Comparison of ENCODE assay signal across 27 cellular contexts in the genomic region with DNA sequence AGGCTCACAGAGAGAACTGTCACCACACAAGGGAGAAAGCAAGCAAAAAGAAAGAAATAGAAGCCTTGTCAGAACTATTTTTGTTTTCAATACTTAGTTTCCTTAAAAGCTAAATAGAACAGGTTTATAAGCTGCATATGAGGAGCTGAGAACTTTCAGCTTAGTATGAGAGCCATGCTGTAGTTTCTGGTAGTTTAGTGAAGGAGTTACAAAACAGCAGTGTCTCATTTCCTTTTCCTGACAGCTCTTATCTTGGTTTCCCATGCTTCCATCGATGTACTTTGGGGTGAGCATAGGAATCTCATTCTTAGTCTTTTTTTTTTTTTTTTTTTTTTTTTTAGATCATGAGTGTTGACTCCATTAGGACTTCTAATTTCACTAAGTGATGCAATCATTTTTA. TPM values are rescaled to one million over a fixed set of nuclear protein-coding genes. Genes with fewer than 3 reads are reported as not detected.
DNase-seq lines count a peak whose midpoint lies in the region; TF ChIP-seq lines count a peak whose summit lies in the region.
"Had no signal": no experiment of that assay in that cellular context is flagged by ENCODE, and none has a peak within 500 bp of the region (broad histone marks: within the 10 kb centered on the region; RNA-seq: fewer than 3 reads in every experiment).

No MANE protein-coding gene starts in this region.

- 0 out of 2 replicates have a peak, but pooled peaks cover 7% of the 10 kb centered on the region for H3K27me3 ChIP-seq in PC-9 (ENCODE audit: insufficient read depth, low read depth)
- H3K27me3 ChIP-seq: BLaER1 treated with 17β-estradiol and CSF1 and Interleukin-3, amounts not matched to agents 10 nM and 100 nM had no signal

- no peaks in the 10 kb centered on the region for H3K9me3 ChIP-seq in PC-9 (ENCODE audit: insufficient read depth, low read depth)
- H3K9me3 ChIP-seq: A549; BLaER1 treated with 17β-estradiol and CSF1 and Interleukin-3, amounts not matched to agents 10 nM and 100 nM; Caco-2; HAP-1; SK-N-SH had no signal

- no peaks in the 10 kb centered on the region for H3K4me1 ChIP-seq in PC-9 (replicated peaks; ENCODE audit: insufficient read depth)
- H3K4me1 ChIP-seq: A549; BLaER1 treated with 17β-estradiol and CSF1 and Interleukin-3, amounts not matched to agents 10 nM and 100 nM; Caco-2; HAP-1 had no signal

- H3K27ac ChIP-seq in PC-9: no peak overlapping the region
- H3K27ac ChIP-seq: A549; BLaER1 treated with 17β-estradiol and CSF1 and Interleukin-3, amounts not matched to agents 10 nM and 100 nM had no signal

- no TSS peak for BruUV-seq in PC-9 (replicated peaks; lab: Mats Ljungman, UMichigan)

- intact Hi-C loops in PC-9 (cut with micrococcal nuclease; ENCODE audit: unreplicated experiment): no loop called here
- intact Hi-C loops in head of caudate nucleus (cut with DNase I): no loop called here

- H2AFZ ChIP-seq in PC-9: no peak overlapping the region

- CTCF ChIA-PET in PC-9 (lab: Charles Lee): no interaction called here

- H3K79me2 ChIP-seq in PC-9 (ENCODE audit: low read depth): no peaks in the 10 kb centered on the region

- DNase-seq in Kasumi-1 (lab: John Stamatoyannopoulos, UW) (peak; percentile 18 to 19), choroid plexus epithelial cell (ENCODE audit: low read depth) (peak; percentile 33), fibroblast of villous mesenchyme (ENCODE audit: low read depth) (peak; percentile 52), pulmonary artery endothelial cell (ENCODE audit: low read depth, low spot score) (peak; percentile 29), PC-9 (no peak), head of caudate nucleus (no peak)
- no peak for DNase-seq in activated CD4-positive, alpha-beta T cell treated with anti-CD3 and anti-CD28 coated beads, Interleukin-2, amount 50 U/mL, for 4 hours
- DNase-seq: AML-193; Caco-2; CD4-positive, alpha-beta memory T cell; DMS79; EL; GDM1; GOT3; HFFc6; Karpas-422; MV-4-11; NCI-H1105; NCI-H1436 treated with DMSO at 0.1 percent for 48 hours; NCI-H187 treated with DMSO at 0.1 percent for 48 hours; NCI-H2171 treated with DMSO at 0.1 percent for 48 hours; NCI-H524; NCI-H748 treated with DMSO at 0.1 percent for 48 hours; SK-N-SH had no signal

- no peaks in the 10 kb centered on the region for H3K36me3 ChIP-seq in PC-9 (ENCODE audit: low read depth)
- H3K36me3 ChIP-seq: BLaER1 treated with 17β-estradiol and CSF1 and Interleukin-3, amounts not matched to agents 10 nM and 100 nM; HAP-1 had no signal

- TF ChIP-seq CTCF in choroid plexus epithelial cell (conservative IDR thresholded peaks at IDR 0.05; ENCODE audit: low read depth, low read length): no peak
- TF ChIP-seq CTCF in fibroblast of villous mesenchyme (IDR thresholded peaks at IDR 0.05; ENCODE audit: insufficient read depth, low read depth, low read length): no peak
- no peak for TF ChIP-seq CTCF in PC-9 (conservative IDR thresholded peaks at IDR 0.05)

- H3K9me2 ChIP-seq in PC-9 (ENCODE audit: insufficient read depth): no peaks in the 10 kb centered on the region; the same call in 1 of the 2 replicates
- H3K9me2 ChIP-seq: SK-N-SH had no signal

- H3F3A ChIP-seq in PC-9 (ENCODE audit: insufficient read depth, low read depth): no peaks in the 10 kb centered on the region

- H4K20me1 ChIP-seq in PC-9 (ENCODE audit: insufficient read depth): no peaks in the 10 kb centered on the region
- H4K20me1 ChIP-seq: BLaER1 treated with 17β-estradiol and CSF1 and Interleukin-3, amounts not matched to agents 10 nM and 100 nM had no signal

- POLR2A ChIA-PET in PC-9 (lab: Charles Lee; ENCODE audit: unreplicated experiment): interaction anchor here (0.8 kb wide), 1 partner anchor 1441 kb away, joined by 4 read pairs; no protein-coding TSS in a partner anchor

- H3K4me2 ChIP-seq in PC-9: no peak overlapping the region
- H3K4me2 ChIP-seq: A549; BLaER1 treated with 17β-estradiol and CSF1 and Interleukin-3, amounts not matched to agents 10 nM and 100 nM; SK-N-SH had no signal

- H3K4me3 ChIP-seq in choroid plexus epithelial cell (ENCODE audit: low read depth, low read length) (no peak overlapping the region), fibroblast of villous mesenchyme (ENCODE audit: low read depth, low read length) (no peak overlapping the region), PC-9 (no peak overlapping the region)
- H3K4me3 ChIP-seq: A549; BLaER1 treated with 17β-estradiol and CSF1 and Interleukin-3, amounts not matched to agents 10 nM and 100 nM; HAP-1 had no signal

RNA-seq across cellular contexts. Expression of a gene that starts 8.7 kb away (rescaled TPM):
- total RNA-seq in fibroblast of villous mesenchyme (28.9 and 74.4 TPM in 2 replicates), pulmonary artery endothelial cell (not detected in 2 replicates), PC-9 (2021) (0.17 TPM in 1 of 2 replicates, not detected in the other)
- total RNA-seq: Caco-2; CD4-positive, alpha-beta memory T cell had no signal

Comparison
In these comparisons a context has a peak if more than half of its experiments do, and no peak if none do; other contexts are left out.
1. DNase-seq: peak in Kasumi-1 (2 of 2), choroid plexus epithelial cell (single experiment), fibroblast of villous mesenchyme (single experiment) and pulmonary artery endothelial cell (single experiment); none in PC-9 (0 of 2), activated CD4-positive, alpha-beta T cell treated with anti-CD3 and anti-CD28 coated beads, Interleukin-2, amount 50 U/mL, for 4 hours (0 of 2) and head of caudate nucleus (0 of 42).
2. RNA of a gene that starts 8.7 kb away (total RNA-seq): 28.9 to 74.4 TPM in fibroblast of villous mesenchyme; 0.17 TPM in PC-9 and not detected in pulmonary artery endothelial cell; every median in the first group is over 10 times any median in the second.